In the genomic region with DNA sequence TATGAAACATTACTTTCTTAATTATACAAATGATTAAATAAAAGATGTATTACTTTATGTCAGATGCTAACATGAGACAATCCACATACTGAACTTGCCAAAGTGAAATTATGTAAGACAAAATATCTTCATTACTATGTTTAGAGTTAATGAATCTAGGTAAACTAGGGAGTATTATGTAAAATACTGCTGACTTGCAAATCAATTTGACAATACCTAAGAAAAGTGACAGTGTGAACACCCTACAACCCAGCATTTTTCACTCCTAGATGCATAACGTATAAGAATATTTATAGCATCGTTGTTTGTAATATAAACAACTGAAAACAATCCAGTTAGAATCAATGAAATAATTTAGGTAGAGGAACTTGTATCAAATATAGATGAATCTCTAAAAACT, we compare ENCODE assay signal across 7 cellular contexts.
"Had no signal": no experiment of that assay in that cellular context is flagged by ENCODE, and none has a peak within 500 bp of the region (broad histone marks: within the 10 kb centered on the region; RNA-seq: fewer than 3 reads in every experiment).

No MANE protein-coding gene starts in this region.

- H3K4me3 ChIP-seq: GM23338 had no signal

- H3K4me2 ChIP-seq: GM23338 had no signal

- H3K27ac ChIP-seq: HL-60 had no signal

- ATAC-seq: GM23338 had no signal

- DNase-seq: H9, HCEC 1CT, KG1 had no signal

- FAIRE-seq: H1, H54 had no signal

- H2AFZ ChIP-seq: GM23338 had no signal
